23 cellular contexts compared by ENCODE assay signal in the genomic region with DNA sequence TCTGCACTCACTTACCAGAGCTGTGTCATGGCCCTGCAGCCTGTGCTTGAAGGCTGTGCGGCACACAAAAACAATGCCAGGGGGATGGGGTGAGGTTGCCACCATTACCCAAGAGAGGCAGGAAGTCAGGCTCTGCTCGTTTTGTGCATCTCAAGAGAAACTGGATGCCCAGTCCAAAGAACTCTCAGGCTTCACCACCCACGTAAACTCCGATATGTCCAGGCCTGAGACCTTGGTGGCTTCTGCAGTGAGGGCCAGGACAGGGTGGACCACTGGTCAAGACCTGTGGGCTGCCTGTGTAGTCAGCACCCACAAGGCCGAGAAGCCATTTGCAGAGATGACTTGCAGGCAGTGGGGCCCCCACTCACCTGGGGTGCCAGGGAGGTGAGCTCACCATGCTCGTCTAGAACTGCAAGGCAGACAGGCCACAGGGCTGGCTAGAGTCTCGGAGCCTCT. TPM values are rescaled to one million over a fixed set of nuclear protein-coding genes. Genes with fewer than 3 reads are reported as not detected.
"Had no signal": no experiment of that assay in that cellular context is flagged by ENCODE, and none has a peak within 500 bp of the region (broad histone marks: within the 10 kb centered on the region; RNA-seq: fewer than 3 reads in every experiment).

No MANE protein-coding gene starts in this region.

- H3K9me3 Mint-ChIP-seq: activated CD4-positive, alpha-beta T cell treated with anti-CD3 and anti-CD28 coated beads, Interleukin-2, amount 10 ng/mL, durations not matched to agents 24 days and 14 days; mesothelial cell of epicardium; nephron; T-cell had no signal

- H3K4me1 Mint-ChIP-seq: mesothelial cell of epicardium had no signal

- H3K4me3 ChIP-seq: left lung, tibial artery had no signal

- H3K4me3 Mint-ChIP-seq: activated CD4-positive, alpha-beta T cell treated with anti-CD3 and anti-CD28 coated beads, Interleukin-2, amount 10 ng/mL, durations not matched to agents 24 days and 14 days; activated naive CD8-positive, alpha-beta T cell; brain; mesothelial cell of epicardium; nephron; T-cell had no signal

- H3K27me3 Mint-ChIP-seq: activated CD4-positive, alpha-beta T cell treated with anti-CD3 and anti-CD28 coated beads, Interleukin-2, amount 10 ng/mL, durations not matched to agents 24 days and 14 days; activated naive CD8-positive, alpha-beta T cell; T-cell had no signal

- H3K9me3 ChIP-seq: left lung, tibial artery had no signal

- DNase-seq: activated CD4-positive, CD25-positive, alpha-beta regulatory T cell; amygdala; caudate nucleus; erythroblast; hypothalamus; left lung; retina; stimulated activated CD4-positive, alpha-beta T cell treated with anti-CD3 and anti-CD28 coated beads, Interleukin-12 subunit alpha, Interleukin-12 subunit beta, amount 100 ng/mL, for 4 hours; stimulated activated CD4-positive, alpha-beta T cell treated with anti-CD3 and anti-CD28 coated beads, Interleukin-1b, Interleukin-23, amount 100 ng/mL, for 48 hours; stimulated activated naive CD4-positive, alpha-beta T cell treated with Interleukin-2 at 50 U/mL for 16 hours; T-helper 9 cell had no signal

- H3K27ac ChIP-seq: left lung, tibial artery had no signal

- H3K36me3 Mint-ChIP-seq: activated naive CD8-positive, alpha-beta T cell; brain; mesothelial cell of epicardium; T-cell had no signal

- H3K27ac Mint-ChIP-seq: activated CD4-positive, alpha-beta T cell treated with anti-CD3 and anti-CD28 coated beads, Interleukin-2, amount 10 ng/mL, durations not matched to agents 24 days and 14 days; activated naive CD8-positive, alpha-beta T cell; brain; mesothelial cell of epicardium; nephron; T-cell had no signal

- ATAC-seq: left lung had no signal

- H3K36me3 ChIP-seq: left lung, tibial artery had no signal

- FAIRE-seq: endometrium, frontal cortex, keratinocyte, urothelium cell line had no signal

- H3K4me1 ChIP-seq: left lung, tibial artery had no signal

RNA-seq across cellular contexts. Expression of a gene that starts 54.7 kb away (rescaled TPM):
- total RNA-seq: activated CD4-positive, alpha-beta T cell treated with anti-CD3 and anti-CD28 coated beads, Interleukin-2, amount 10 ng/mL, durations not matched to agents 24 days and 14 days; activated CD8-positive, alpha-beta memory T cell treated with anti-CD3 and anti-CD28 coated beads for 36 hours; T-cell had no signal
